Comparison of ENCODE assay signal across 13 cellular contexts in the genomic region with DNA sequence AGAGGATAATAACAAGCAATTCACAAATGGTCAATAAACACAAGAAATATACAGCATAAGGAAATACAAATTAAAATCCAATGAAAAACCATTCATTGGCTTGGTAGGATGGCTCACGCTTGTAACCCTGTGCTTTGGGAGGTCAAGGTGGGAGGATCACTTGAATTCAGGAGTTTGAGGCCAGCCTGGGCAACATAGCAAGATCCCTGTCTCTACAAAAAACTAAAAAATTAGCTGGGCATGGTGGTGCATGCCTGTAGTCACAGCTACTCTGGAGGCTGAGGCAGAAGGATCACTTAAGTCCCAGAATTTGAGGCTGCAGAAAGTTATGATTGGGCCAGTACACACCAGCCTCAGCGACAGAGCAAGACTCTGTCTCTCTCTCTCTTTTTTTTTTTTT.
"Had no signal": no experiment of that assay in that cellular context is flagged by ENCODE, and none has a peak within 500 bp of the region (broad histone marks: within the 10 kb centered on the region; RNA-seq: fewer than 3 reads in every experiment).

No MANE protein-coding gene starts in this region.

- DNase-seq: activated CD4-positive, alpha-beta T cell treated with anti-CD3 and anti-CD28 coated beads, Interleukin-2, amount 10 ng/mL, durations not matched to agents 24 days and 14 days; activated CD8-positive, alpha-beta T cell treated with anti-CD3 and anti-CD28 coated beads for 36 hours; activated effector memory CD4-positive, alpha-beta T cell treated with anti-CD3 and anti-CD28 coated beads, Interleukin-2, amount 50 U/mL, for 16 hours; activated naive CD4-positive, alpha-beta T cell treated with anti-CD3 and anti-CD28 coated beads, Interleukin-2, amount 50 U/mL, for 16 hours; activated T-cell treated with anti-CD3 and anti-CD28 coated beads, Interleukin-2, amount 50 U/mL, for 72 hours; aorta; effector CD4-positive, alpha-beta T cell; left cardiac atrium; natural killer cell; pancreas; stimulated activated naive B cell treated with anti-CD40 and anti-IgM and Interleukin-4, amounts not matched to agents 10 μg/mL and 1 μg/mL and 100 μg/mL, for 72 hours; T-helper 1 cell had no signal

- H3K27me3 ChIP-seq: esophagus muscularis mucosa, pancreas had no signal

- H3K4me1 ChIP-seq: esophagus muscularis mucosa, pancreas had no signal

- ATAC-seq: activated CD8-positive, alpha-beta T cell treated with anti-CD3 and anti-CD28 coated beads for 36 hours; activated T-cell treated with anti-CD3 and anti-CD28 coated beads, Interleukin-2, amount 50 U/mL, for 72 hours; left cardiac atrium; natural killer cell; stimulated activated naive B cell treated with anti-CD40 and anti-IgM and Interleukin-4, amounts not matched to agents 10 μg/mL and 1 μg/mL and 100 μg/mL, for 72 hours had no signal

- H3K27ac ChIP-seq: esophagus muscularis mucosa, pancreas had no signal

- H3K36me3 ChIP-seq: esophagus muscularis mucosa, pancreas had no signal

- H3K36me3 Mint-ChIP-seq: natural killer cell; stimulated activated naive B cell treated with anti-CD40 and anti-IgM and Interleukin-4, amounts not matched to agents 10 μg/mL and 1 μg/mL and 100 μg/mL, for 72 hours had no signal

- H3K4me3 Mint-ChIP-seq: activated CD4-positive, alpha-beta T cell treated with anti-CD3 and anti-CD28 coated beads, Interleukin-2, amount 10 ng/mL, durations not matched to agents 24 days and 14 days; activated CD8-positive, alpha-beta T cell treated with anti-CD3 and anti-CD28 coated beads for 36 hours; activated T-cell treated with anti-CD3 and anti-CD28 coated beads, Interleukin-2, amount 50 U/mL, for 72 hours; natural killer cell; stimulated activated naive B cell treated with anti-CD40 and anti-IgM and Interleukin-4, amounts not matched to agents 10 μg/mL and 1 μg/mL and 100 μg/mL, for 72 hours had no signal

- H3K9me3 Mint-ChIP-seq: activated CD4-positive, alpha-beta T cell treated with anti-CD3 and anti-CD28 coated beads, Interleukin-2, amount 10 ng/mL, durations not matched to agents 24 days and 14 days; activated CD8-positive, alpha-beta T cell treated with anti-CD3 and anti-CD28 coated beads for 36 hours; activated T-cell treated with anti-CD3 and anti-CD28 coated beads, Interleukin-2, amount 50 U/mL, for 72 hours; natural killer cell; stimulated activated naive B cell treated with anti-CD40 and anti-IgM and Interleukin-4, amounts not matched to agents 10 μg/mL and 1 μg/mL and 100 μg/mL, for 72 hours had no signal

- H3K4me1 Mint-ChIP-seq: activated CD4-positive, alpha-beta T cell treated with anti-CD3 and anti-CD28 coated beads, Interleukin-2, amount 10 ng/mL, durations not matched to agents 24 days and 14 days; stimulated activated naive B cell treated with anti-CD40 and anti-IgM and Interleukin-4, amounts not matched to agents 10 μg/mL and 1 μg/mL and 100 μg/mL, for 72 hours had no signal

- H3K9me3 ChIP-seq: esophagus muscularis mucosa, pancreas had no signal

- H3K27me3 Mint-ChIP-seq: activated CD8-positive, alpha-beta T cell treated with anti-CD3 and anti-CD28 coated beads for 36 hours had no signal

- H3K27ac Mint-ChIP-seq: activated CD4-positive, alpha-beta T cell treated with anti-CD3 and anti-CD28 coated beads, Interleukin-2, amount 10 ng/mL, durations not matched to agents 24 days and 14 days; activated CD8-positive, alpha-beta T cell treated with anti-CD3 and anti-CD28 coated beads for 36 hours; activated T-cell treated with anti-CD3 and anti-CD28 coated beads, Interleukin-2, amount 50 U/mL, for 72 hours; natural killer cell; stimulated activated naive B cell treated with anti-CD40 and anti-IgM and Interleukin-4, amounts not matched to agents 10 μg/mL and 1 μg/mL and 100 μg/mL, for 72 hours had no signal

- H3K4me3 ChIP-seq: esophagus muscularis mucosa, pancreas had no signal

- FAIRE-seq: pancreas had no signal
